27 cellular contexts compared by ENCODE assay signal in genomic region chr22:39475902-39476301, GRCh38. TPM values are rescaled to one million over a fixed set of nuclear protein-coding genes. Genes with fewer than 3 reads are reported as not detected.
A peak's percentile ranks its signal among the peaks of the same experiment; 100 is the strongest.
DNase-seq lines count a peak whose midpoint lies in the region; ATAC-seq lines count a peak whose summit lies in the region.
"Had no signal": no experiment of that assay in that cellular context is flagged by ENCODE, and none has a peak within 500 bp of the region (broad histone marks: within the 10 kb centered on the region; RNA-seq: fewer than 3 reads in every experiment).

No MANE protein-coding gene starts in this region.

- no peak overlapping the region for H3K4me3 ChIP-seq in H7 (ENCODE audit: insufficient read depth, low read depth, low read length)
- no peak overlapping the region for H3K4me3 ChIP-seq in ectodermal cell (ENCODE audit: insufficient read depth, low read depth, low read length)
- H3K4me3 ChIP-seq in trophoblast cell (ENCODE audit: low read depth, low read length): no peak overlapping the region
- H3K4me3 ChIP-seq: right lobe of liver, stomach, tibial artery had no signal

- no peak overlapping the region for H2BK12ac ChIP-seq in trophoblast cell (ENCODE audit: low read length)

- H2AK5ac ChIP-seq in trophoblast cell (ENCODE audit: low read length): no peak overlapping the region

- peaks cover 53% of the 10 kb centered on the region for H3K4me1 ChIP-seq in ectodermal cell (ENCODE audit: control insufficient read depth, insufficient read depth, low read length)
- peaks cover 40 to 42% of the 10 kb centered on the region in 2 experiments for H3K4me1 ChIP-seq in trophoblast cell (ENCODE audit: control insufficient read depth in 1 of 2, insufficient read depth in 2 of 2, low read length in 2 of 2)

- H4K12ac ChIP-seq in trophoblast cell (ENCODE audit: low read depth, low read length): no peak overlapping the region

- H3K27ac ChIP-seq in ectodermal cell (ENCODE audit: insufficient read depth, low read depth, low read length, poor library complexity, severe bottlenecking) (peak overlapping the region; percentile 26), trophoblast cell (ENCODE audit: low read depth, low read length) (no peak overlapping the region)
- H3K27ac ChIP-seq: 22Rv1, brain microvascular endothelial cell, epithelial cell of prostate, right lobe of liver, tibial artery had no signal

- peak; percentile 4 for DNase-seq in DMS79 treated with DMSO at 0.1 percent for 48 hours (lab: John Stamatoyannopoulos, UW)
- no peak for DNase-seq in DMS79 (lab: John Stamatoyannopoulos, UW)
- peak; percentile 56 for DNase-seq in H7
- DNase-seq in trophoblast cell: peak; percentile 70 to 90
- DNase-seq in NCI-H2107 treated with DMSO at 0.1 percent for 48 hours (lab: John Stamatoyannopoulos, UW; ENCODE audit: unreplicated experiment): no peak
- no peak for DNase-seq in NCI-H1417 treated with DMSO at 0.1 percent for 48 hours (lab: John Stamatoyannopoulos, UW)
- DNase-seq: activated CD4-positive, alpha-beta T cell treated with anti-CD3 and anti-CD28 coated beads for 1 hour; activated CD8-positive, alpha-beta T cell treated with anti-CD3 and anti-CD28 coated beads, Interleukin-2, amount 10 ng/mL, durations not matched to agents 7 days and 5 days; activated naive CD4-positive, alpha-beta T cell treated with anti-CD3 and anti-CD28 coated beads for 36 hours; brain microvascular endothelial cell; effector CD4-positive, alpha-beta T cell; Kasumi-1; NCI-H1436 treated with DMSO at 0.1 percent for 48 hours; NCI-H510A; PC-3; right lobe of liver; SHP77; stimulated activated CD8-positive, alpha-beta memory T cell treated with anti-CD3 and anti-CD28 coated beads, Interleukin-4, amount 100 ng/mL, for 48 hours; stomach; T-helper 2 cell; tibial artery had no signal

- H3K27me3 ChIP-seq in H7 (ENCODE audit: control insufficient read depth, insufficient read depth, low read length) (no peaks in the 10 kb centered on the region), ectodermal cell (ENCODE audit: control insufficient read depth, insufficient read depth, low read length, poor library complexity, severe bottlenecking) (no peaks in the 10 kb centered on the region), trophoblast cell (ENCODE audit: insufficient read depth, low read length) (no peaks in the 10 kb centered on the region)
- H3K27me3 ChIP-seq: brain microvascular endothelial cell, right lobe of liver, stomach had no signal

- H4K91ac ChIP-seq in trophoblast cell (ENCODE audit: low read depth, low read length): peak overlapping the region; percentile 21

- 62 to 64% methylated on average over 3 of the region's 3 CpGs for WGBS in ectodermal cell, 2 experiments
- WGBS in trophoblast cell (ENCODE audit: extremely low coverage, insufficient coverage, insufficient read length): no CpG with 5 or more reads among the region's 3 CpGs

- H3K79me2 ChIP-seq in trophoblast cell (ENCODE audit: control insufficient read depth, insufficient read depth, low read length, poor library complexity): peaks cover 14% of the 10 kb centered on the region

- no peak overlapping the region for H3K9ac ChIP-seq in trophoblast cell (ENCODE audit: low read length)

- no peak overlapping the region for H3K18ac ChIP-seq in trophoblast cell (ENCODE audit: low read length)

- H3K36me3 ChIP-seq in H7 (replicated peaks; ENCODE audit: control insufficient read depth, insufficient read depth, low read length) (no peaks in the 10 kb centered on the region), ectodermal cell (ENCODE audit: control insufficient read depth, insufficient read depth, low read length) (no peaks in the 10 kb centered on the region), trophoblast cell (ENCODE audit: control insufficient read depth in 1 of 2, insufficient read depth in 2 of 2, low read length in 2 of 2) (peaks cover 8 to 14% of the 10 kb centered on the region in 2 experiments)
- H3K36me3 ChIP-seq: brain microvascular endothelial cell, right lobe of liver, tibial artery had no signal

- no peak overlapping the region for H3K14ac ChIP-seq in trophoblast cell (ENCODE audit: low read length)

- H3K9me3 ChIP-seq in ectodermal cell (ENCODE audit: control insufficient read depth, low read length): no peaks in the 10 kb centered on the region
- H3K9me3 ChIP-seq in trophoblast cell (ENCODE audit: insufficient read depth, low read depth, low read length): no peaks in the 10 kb centered on the region
- H3K9me3 ChIP-seq: right lobe of liver, stomach, tibial artery had no signal

- no peak overlapping the region for H3K4me2 ChIP-seq in trophoblast cell (ENCODE audit: low read length)

- no peak overlapping the region for H3K23ac ChIP-seq in trophoblast cell (ENCODE audit: low read length)

- peaks cover 35% of the 10 kb centered on the region for H3K79me1 ChIP-seq in trophoblast cell (ENCODE audit: low read length)

- H2AFZ ChIP-seq in trophoblast cell (ENCODE audit: insufficient read depth, low read length, poor library complexity): no peak overlapping the region

- no peak overlapping the region for H2BK5ac ChIP-seq in trophoblast cell (ENCODE audit: low read depth, low read length, poor library complexity)

- ATAC-seq in GM18907 (IDR thresholded peaks at IDR 0.05; ENCODE audit: unreplicated experiment): no peak
- ATAC-seq: activated CD8-positive, alpha-beta T cell treated with anti-CD3 and anti-CD28 coated beads, Interleukin-2, amount 10 ng/mL, durations not matched to agents 7 days and 5 days; HepG2; PC-3; right lobe of liver had no signal

- no peak overlapping the region for H3K4ac ChIP-seq in trophoblast cell (ENCODE audit: low read depth, low read length)

- no peak overlapping the region for H2BK120ac ChIP-seq in trophoblast cell (ENCODE audit: insufficient read depth, low read length, poor library complexity)

- H4K8ac ChIP-seq in trophoblast cell (ENCODE audit: low read depth, low read length): no peak overlapping the region

RNA-seq across cellular contexts. Expression of gene MGAT3, which starts 19.1 kb away (rescaled TPM):
- total RNA-seq in H7 (2014; rRNA removed; shearing (Covaris generic)): 5.0 and 6.5 TPM in 2 replicates
- polyA plus RNA-seq in ectodermal cell (2013, experiment 1 of 4): 16.2 TPM
- polyA plus RNA-seq in ectodermal cell (2013, experiment 2 of 4): 17.3 TPM
- 11.4 TPM for polyA plus RNA-seq in ectodermal cell (2013, experiment 3 of 4)
- polyA plus RNA-seq in ectodermal cell (2013, experiment 4 of 4): 13.2 TPM
- polyA plus RNA-seq in trophoblast cell (2013): 19.8 and 20.9 TPM in 2 replicates
- total RNA-seq: PC-3 had no signal
- polyA plus RNA-seq: CD14-positive monocyte had no signal

RNA-seq across cellular contexts. Expression of gene MIEF1, which starts 26.2 kb away (rescaled TPM):
- 26.4 and 28.3 TPM in 2 replicates for total RNA-seq in H7 (2014; rRNA removed; shearing (Covaris generic))
- 40.4 TPM for polyA plus RNA-seq in ectodermal cell (2013, experiment 1 of 4)
- polyA plus RNA-seq in ectodermal cell (2013, experiment 2 of 4): 48.4 TPM
- polyA plus RNA-seq in ectodermal cell (2013, experiment 3 of 4): 28.6 TPM
- 32.2 TPM for polyA plus RNA-seq in ectodermal cell (2013, experiment 4 of 4)
- polyA plus RNA-seq in trophoblast cell (2013): 26.5 and 27.5 TPM in 2 replicates

RNA-seq across cellular contexts. Expression of gene ATF4, which starts 44.5 kb away (rescaled TPM):
- 466 and 503 TPM in 2 replicates for total RNA-seq in H7 (2014; rRNA removed; shearing (Covaris generic))
- polyA plus RNA-seq in ectodermal cell (2013, experiment 1 of 4): 286 TPM
- 320 TPM for polyA plus RNA-seq in ectodermal cell (2013, experiment 2 of 4)
- polyA plus RNA-seq in ectodermal cell (2013, experiment 3 of 4): 282 TPM
- polyA plus RNA-seq in ectodermal cell (2013, experiment 4 of 4): 313 TPM
- polyA plus RNA-seq in trophoblast cell (2013): 602 and 615 TPM in 2 replicates

RNA-seq across cellular contexts. Expression of gene RPS19BP1, which starts 56.6 kb away (rescaled TPM):
- total RNA-seq in H7 (2014; rRNA removed; shearing (Covaris generic)): 154 and 210 TPM in 2 replicates
- 67.8 TPM for polyA plus RNA-seq in ectodermal cell (2013, experiment 1 of 4)
- polyA plus RNA-seq in ectodermal cell (2013, experiment 2 of 4): 69.3 TPM
- 68.2 TPM for polyA plus RNA-seq in ectodermal cell (2013, experiment 3 of 4)
- polyA plus RNA-seq in ectodermal cell (2013, experiment 4 of 4): 79.0 TPM
- polyA plus RNA-seq in trophoblast cell (2013): 87.1 and 87.7 TPM in 2 replicates

Comparison
In these comparisons a context has a peak if more than half of its experiments do, and no peak if none do; other contexts are left out.
1. DNase-seq: peak in DMS79 treated with DMSO at 0.1 percent for 48 hours (single experiment), H7 (single experiment) and trophoblast cell (2 of 2); none in DMS79 (single experiment), NCI-H2107 treated with DMSO at 0.1 percent for 48 hours (single experiment) and NCI-H1417 treated with DMSO at 0.1 percent for 48 hours (single experiment).